ENCODE assay signal across 9 cellular contexts in genomic region chr11:118924591-118925585, GRCh38. TPM values are rescaled to one million over a fixed set of nuclear protein-coding genes. Genes with fewer than 3 reads are reported as not detected.
DNase-seq lines count a peak whose midpoint lies in the region; ATAC-seq, FAIRE-seq and TF ChIP-seq lines count a peak whose summit lies in the region.
"Had no signal": no experiment of that assay in that cellular context is flagged by ENCODE, and none has a peak within 500 bp of the region (broad histone marks: within the 10 kb centered on the region; RNA-seq: fewer than 3 reads in every experiment).

No MANE protein-coding gene starts in this region.

- no peaks in the 10 kb centered on the region for H3K9me1 ChIP-seq in K562 (ENCODE audit: control insufficient read depth, insufficient read depth, low read length)

- H2AFZ ChIP-seq in K562 (ENCODE audit: low read depth, low read length): peak overlapping the region; percentile 44

- H4K20me1 ChIP-seq in K562 (replicated peaks; ENCODE audit: control insufficient read depth, insufficient read depth, low read length): no peaks in the 10 kb centered on the region

- peak overlapping the region; percentile 54 for H3K4me3 ChIP-seq in K562

- H3K9ac ChIP-seq in K562 (ENCODE audit: insufficient read depth in 1 of 2, low read depth in 2 of 2, low read length in 2 of 2): peak overlapping the region; percentile 68 to 93

- peak overlapping the region; percentile 58 for H3K27ac ChIP-seq in K562 (ENCODE audit: extremely low read depth, low read depth, low read length)

- POLR2A ChIA-PET in K562 (lab: Yijun Ruan, JAX): interaction anchor here (0.6 to 3.1 kb wide), 7 partner anchors 10 to 137 kb away, joined by 3 to 16 read pairs (median 4); no protein-coding TSS in a partner anchor

- no peak for TF ChIP-seq EP300 in K562 (IDR thresholded peaks at IDR 0.05; ENCODE audit: low read length)

- ATAC-seq in Right ventricle myocardium inferior: no peak
- ATAC-seq in Right ventricle myocardium superior (ENCODE audit: poor library complexity): no peak
- ATAC-seq in K562: peak; percentile 47

- TF ChIP-seq POLR2A in K562 (conservative IDR thresholded peaks at IDR 0.05): no peak

- H3K27me3 ChIP-seq in K562 (ENCODE audit: control insufficient read depth in 2 of 2, insufficient read depth in 2 of 2, low read length in 2 of 2): no peaks in the 10 kb centered on the region

- CTCF ChIA-PET in K562 (lab: Yijun Ruan, JAX; ENCODE audit: low intra/inter-chr PET ratio): interaction anchor here (0.6 to 3.8 kb wide), 2 partner anchors 17 to 359 kb away, joined by 3 to 13 read pairs; no protein-coding TSS in a partner anchor

- TF ChIP-seq RAD21 in K562 (CRISPR knock-in tag; conservative IDR thresholded peaks at IDR 0.05 in 1 of 2, IDR thresholded peaks at IDR 0.05 in 1 of 2): no peak

- in situ Hi-C loops in K562 (cut with MboI): no loop called here

- peak; percentile 65 for DNase-seq in Right ventricle myocardium inferior (ENCODE audit: missing footprints)
- DNase-seq in Right ventricle myocardium superior: no peak
- DNase-seq in OCI-M1 (lab: John Stamatoyannopoulos, UW): peak; percentile 67
- DNase-seq in K562 (ENCODE audit: extremely low read depth in 1 of 4, low spot score in 3 of 4): peak; percentile 57 to 75 (median 65)
- DNase-seq in islet precursor cell: peak; percentile 79
- DNase-seq in stimulated activated CD4-positive, alpha-beta T cell treated with anti-CD3 and anti-CD28 coated beads, Interleukin-4, amount 100 ng/mL, for 1 hour: peak; percentile 53
- no peak for DNase-seq in AG20443 (ENCODE audit: low spot score)
- no peak for DNase-seq in urothelium cell line (ENCODE audit: low spot score)

- H3K4me1 ChIP-seq in K562 (replicated peaks in 1 of 2; ENCODE audit: control insufficient read depth in 2 of 2, insufficient read depth in 2 of 2, low read length in 2 of 2): peaks cover 48 to 88% of the 10 kb centered on the region in 2 experiments

- intact Hi-C loops in Right ventricle myocardium inferior (cut with DNase I) (loop anchor here (1.0 to 5.0 kb wide), 2 partner anchors 14 to 177 kb away; partner anchors contain the start of gene DPAGT1), Right ventricle myocardium superior (cut with DNase I) (no loop called here), K562 (cut with micrococcal nuclease) (loop anchor here (5.0 kb wide), 1 partner anchor 397 kb away; no protein-coding TSS in a partner anchor)

- FAIRE-seq in K562 (lab: Jason Lieb, UNC) (no peak), urothelium cell line (lab: Jason Lieb, UNC) (no peak)

- WGBS in K562 (ENCODE audit: insufficient coverage, low coverage, missing lambda C conversion rate): 1% methylated on average over 26 of the region's 45 CpGs

- BruUV-seq in K562 (replicated peaks; lab: Mats Ljungman, UMichigan): TSS peak; percentile 46

- peaks cover 38% of the 10 kb centered on the region for H3K79me2 ChIP-seq in K562 (ENCODE audit: control insufficient read depth, insufficient read depth, low read length)

- TF ChIP-seq CTCF in K562 (IDR thresholded peaks at IDR 0.05 in 2 of 3, conservative IDR thresholded peaks at IDR 0.05 in 1 of 3; ENCODE audit: insufficient read depth in 2 of 3, low read depth in 1 of 3, low read length in 3 of 3): no peak

- no peaks in the 10 kb centered on the region for H3K9me3 ChIP-seq in K562 (replicated peaks; ENCODE audit: control insufficient read depth, insufficient read depth, low read depth, low read length)

- H3K36me3 ChIP-seq in K562 (ENCODE audit: control insufficient read depth, insufficient read depth, low read length): no peaks in the 10 kb centered on the region

- peak overlapping the region; percentile 94 for H3K4me2 ChIP-seq in K562 (ENCODE audit: insufficient read depth, low read length)

TF ChIP-seq in K562, 482 proteins besides CTCF, POLR2A, EP300 and RAD21 (continues in another document):
- peak; percentile 38; the same call in 1 of the 2 replicates for TF ChIP-seq GABPB1 (CRISPR knock-in tag; IDR thresholded peaks at IDR 0.05)
- TF ChIP-seq ZNF644 (tag; IDR thresholded peaks at IDR 0.05; ENCODE audit: low read depth): no peak
- no peak for TF ChIP-seq HDAC6 (IDR thresholded peaks at IDR 0.05; ENCODE audit: low read depth, low read length)

RNA-seq across cellular contexts. Expression of gene BCL9L, which starts 0.8 kb away (rescaled TPM):
- total RNA-seq in Right ventricle myocardium inferior (44.5 TPM), Right ventricle myocardium superior (36.6 TPM), K562 (2014; rRNA removed) (2.6 and 3.3 TPM in 2 replicates), K562 (2014; rRNA removed; fragmentation: Illumina TruSeq; extraction: Trizol) (0.38 and 0.76 TPM in 2 replicates), K562 (2015; rRNA removed; fragmentation: Illumina TruSeq; extraction: Trizol) (2.2 and 2.5 TPM in 2 replicates), K562 (2021) (14.6 and 17.9 TPM in 2 replicates)
- total RNA-seq in K562 (2011; cell fraction: chromatin; rRNA removed; ENCODE audit: low replicate concordance): 10.2 and 17.0 TPM in 2 replicates
- 8.0 and 8.2 TPM in 2 replicates for total RNA-seq in K562 (2011; cell fraction: nucleolus; rRNA removed)
- total RNA-seq in K562 (2011; cell fraction: nucleoplasm; rRNA removed): 8.4 and 9.2 TPM in 2 replicates
- polyA plus RNA-seq in K562 (2011; rRNA removed) (0.61 and 1.3 TPM in 2 replicates), K562 (2014; fragmentation: Illumina TruSeq; extraction: Trizol) (7.6 and 10.1 TPM in 2 replicates), K562 (2014; fragmentation: Nextera tagmentation; extraction: Ambion mirVana) (under 1 TPM; 0.01 to 0.03 TPM), K562 (2014; rRNA removed) (4.8 and 5.3 TPM in 2 replicates)
- polyA plus RNA-seq in K562 (2011; cell fraction: cytosol; rRNA removed): 0.52 and 2.5 TPM in 2 replicates
- 6.3 and 14.0 TPM in 2 replicates for polyA plus RNA-seq in K562 (2011; cell fraction: nucleus; rRNA removed)
- polyA plus RNA-seq in K562 (2012): 9.7 and 9.9 TPM in 2 replicates
- polyA minus RNA-seq in K562 (2011; rRNA and poly(A)+ RNA removed): 0.33 and 0.60 TPM in 2 replicates
- polyA minus RNA-seq in K562 (2011; cell fraction: cytosol; rRNA and poly(A)+ RNA removed): 4.6 and 5.6 TPM in 2 replicates
- polyA minus RNA-seq in K562 (2011; cell fraction: nucleus; rRNA and poly(A)+ RNA removed): 3.8 and 4.8 TPM in 2 replicates

RNA-seq across cellular contexts. Expression of gene UPK2, which starts 31.2 kb away (rescaled TPM):
- total RNA-seq in Right ventricle myocardium inferior: not detected
- not detected for total RNA-seq in Right ventricle myocardium superior
- total RNA-seq in K562 (2011; cell fraction: chromatin; rRNA removed; ENCODE audit: low replicate concordance): not detected in 2 replicates
- not detected in 2 replicates for total RNA-seq in K562 (2011; cell fraction: nucleolus; rRNA removed)
- not detected in 2 replicates for total RNA-seq in K562 (2011; cell fraction: nucleoplasm; rRNA removed)
- total RNA-seq in K562 (2014; rRNA removed): not detected in 2 replicates
- total RNA-seq in K562 (2014; rRNA removed; fragmentation: Illumina TruSeq; extraction: Trizol): not detected in 2 replicates
- not detected in 2 replicates for total RNA-seq in K562 (2015; rRNA removed; fragmentation: Illumina TruSeq; extraction: Trizol)
- total RNA-seq in K562 (2021): not detected in 2 replicates
- not detected in 2 replicates for polyA plus RNA-seq in K562 (2011; rRNA removed)
- not detected in 2 replicates for polyA plus RNA-seq in K562 (2011; cell fraction: cytosol; rRNA removed)
- not detected in 2 replicates for polyA plus RNA-seq in K562 (2011; cell fraction: nucleus; rRNA removed)
- not detected in 2 replicates for polyA plus RNA-seq in K562 (2012)
- not detected in 2 replicates for polyA plus RNA-seq in K562 (2014; fragmentation: Illumina TruSeq; extraction: Trizol)
- not detected for polyA plus RNA-seq in K562 (2014; fragmentation: Nextera tagmentation; extraction: Ambion mirVana)
- polyA plus RNA-seq in K562 (2014; rRNA removed): not detected in 2 replicates
- polyA minus RNA-seq in K562 (2011; rRNA and poly(A)+ RNA removed): not detected in 2 replicates
- not detected in 2 replicates for polyA minus RNA-seq in K562 (2011; cell fraction: cytosol; rRNA and poly(A)+ RNA removed)
- not detected in 2 replicates for polyA minus RNA-seq in K562 (2011; cell fraction: nucleus; rRNA and poly(A)+ RNA removed)

RNA-seq across cellular contexts. Expression of gene CXCR5, which starts 41.2 kb away (rescaled TPM):
- total RNA-seq in Right ventricle myocardium inferior: not detected
- not detected for total RNA-seq in Right ventricle myocardium superior
- total RNA-seq in K562 (2011; cell fraction: chromatin; rRNA removed; ENCODE audit: low replicate concordance): not detected in 2 replicates
- not detected in 2 replicates for total RNA-seq in K562 (2011; cell fraction: nucleolus; rRNA removed)
- total RNA-seq in K562 (2011; cell fraction: nucleoplasm; rRNA removed): not detected in 2 replicates
- not detected in 2 replicates for total RNA-seq in K562 (2014; rRNA removed)
- total RNA-seq in K562 (2014; rRNA removed; fragmentation: Illumina TruSeq; extraction: Trizol): not detected in 2 replicates
- total RNA-seq in K562 (2015; rRNA removed; fragmentation: Illumina TruSeq; extraction: Trizol): not detected in 2 replicates
- 0.04 TPM in 1 of 2 replicates, not detected in the other for total RNA-seq in K562 (2021)
- polyA plus RNA-seq in K562 (2011; rRNA removed): not detected in 2 replicates
- polyA plus RNA-seq in K562 (2011; cell fraction: cytosol; rRNA removed): 0.03 TPM in 1 of 2 replicates, not detected in the other
- polyA plus RNA-seq in K562 (2011; cell fraction: nucleus; rRNA removed): not detected in 2 replicates
- polyA plus RNA-seq in K562 (2012): not detected in 2 replicates
- polyA plus RNA-seq in K562 (2014; fragmentation: Illumina TruSeq; extraction: Trizol): not detected in 2 replicates
- under 1 TPM; 0.03 to 0.06 TPM for polyA plus RNA-seq in K562 (2014; fragmentation: Nextera tagmentation; extraction: Ambion mirVana)
- polyA plus RNA-seq in K562 (2014; rRNA removed): not detected in 2 replicates
- not detected in 2 replicates for polyA minus RNA-seq in K562 (2011; rRNA and poly(A)+ RNA removed)
- not detected in 2 replicates for polyA minus RNA-seq in K562 (2011; cell fraction: cytosol; rRNA and poly(A)+ RNA removed)
- not detected in 2 replicates for polyA minus RNA-seq in K562 (2011; cell fraction: nucleus; rRNA and poly(A)+ RNA removed)
- total RNA-seq: renal cortical epithelial cell had no signal

RNA-seq across cellular contexts. Expression of gene FOXR1, which starts 46.7 kb away (rescaled TPM):
- not detected for total RNA-seq in Right ventricle myocardium inferior
- total RNA-seq in Right ventricle myocardium superior: not detected
- total RNA-seq in K562 (2011; cell fraction: chromatin; rRNA removed; ENCODE audit: low replicate concordance): not detected in 2 replicates
- not detected in 2 replicates for total RNA-seq in K562 (2011; cell fraction: nucleolus; rRNA removed)
- total RNA-seq in K562 (2011; cell fraction: nucleoplasm; rRNA removed): not detected in 2 replicates
- not detected in 2 replicates for total RNA-seq in K562 (2014; rRNA removed)
- not detected in 2 replicates for total RNA-seq in K562 (2014; rRNA removed; fragmentation: Illumina TruSeq; extraction: Trizol)
- not detected in 2 replicates for total RNA-seq in K562 (2015; rRNA removed; fragmentation: Illumina TruSeq; extraction: Trizol)
- not detected in 2 replicates for total RNA-seq in K562 (2021)
- not detected in 2 replicates for polyA plus RNA-seq in K562 (2011; rRNA removed)
- not detected in 2 replicates for polyA plus RNA-seq in K562 (2011; cell fraction: cytosol; rRNA removed)
- polyA plus RNA-seq in K562 (2011; cell fraction: nucleus; rRNA removed): not detected in 2 replicates
- polyA plus RNA-seq in K562 (2012): not detected in 2 replicates
- not detected in 2 replicates for polyA plus RNA-seq in K562 (2014; fragmentation: Illumina TruSeq; extraction: Trizol)
- polyA plus RNA-seq in K562 (2014; fragmentation: Nextera tagmentation; extraction: Ambion mirVana): not detected
- not detected in 2 replicates for polyA plus RNA-seq in K562 (2014; rRNA removed)
- polyA minus RNA-seq in K562 (2011; rRNA and poly(A)+ RNA removed): not detected in 2 replicates
- polyA minus RNA-seq in K562 (2011; cell fraction: cytosol; rRNA and poly(A)+ RNA removed): not detected in 2 replicates
- not detected in 2 replicates for polyA minus RNA-seq in K562 (2011; cell fraction: nucleus; rRNA and poly(A)+ RNA removed)
- total RNA-seq: renal cortical epithelial cell had no signal

Comparison
In these comparisons a context has a peak if more than half of its experiments do, and no peak if none do; other contexts are left out.
1. DNase-seq: peak in Right ventricle myocardium inferior (single experiment), OCI-M1 (single experiment), K562 (4 of 4), islet precursor cell (single experiment) and stimulated activated CD4-positive, alpha-beta T cell treated with anti-CD3 and anti-CD28 coated beads, Interleukin-4, amount 100 ng/mL, for 1 hour (single experiment); none in Right ventricle myocardium superior (single experiment), AG20443 (single experiment) and urothelium cell line (single experiment).